ENCODE assay signal across 8 cellular contexts in genomic region chr22:19909350-19910179, GRCh38. TPM values are rescaled to one million over a fixed set of nuclear protein-coding genes. Genes with fewer than 3 reads are reported as not detected.
DNase-seq lines count a peak whose midpoint lies in the region; ATAC-seq and TF ChIP-seq lines count a peak whose summit lies in the region.

No MANE protein-coding gene starts in this region.

- H3K27me3 ChIP-seq in sigmoid colon: no peaks in the 10 kb centered on the region

- H3K4me1 ChIP-seq in sigmoid colon: no peaks in the 10 kb centered on the region

- H3K4me3 ChIP-seq in GM12864 (ENCODE audit: low read depth, low read length): no peak overlapping the region
- no peak overlapping the region for H3K4me3 ChIP-seq in sigmoid colon

- no peak for TF ChIP-seq POLR2A in sigmoid colon (IDR thresholded peaks at IDR 0.05)

- TF ChIP-seq CTCF in GM12864 (IDR thresholded peaks at IDR 0.05; ENCODE audit: low read depth, low read length, missing control alignments) (peak; percentile 96), sigmoid colon (IDR thresholded peaks at IDR 0.05) (peak; percentile 82 to 93 (median 88))

- no peak overlapping the region for H3K27ac ChIP-seq in sigmoid colon

- ATAC-seq in GM18907 (IDR thresholded peaks at IDR 0.05; ENCODE audit: unreplicated experiment) (no peak), GM21529 (IDR thresholded peaks at IDR 0.05; ENCODE audit: unreplicated experiment) (no peak)

- 35% methylated on average over 6 of the region's 6 CpGs for WGBS in sigmoid colon, 2 donors

- H3K36me3 ChIP-seq in sigmoid colon: peaks cover 6 to 70% (median 14%) of the 10 kb centered on the region in 4 donors

- no peaks in the 10 kb centered on the region for H3K9me3 ChIP-seq in sigmoid colon

- DNase-seq in GM12864 (ENCODE audit: low read depth) (peak; percentile 43), NCI-H1694 treated with DMSO at 0.1 percent for 48 hours (lab: John Stamatoyannopoulos, UW) (peak; percentile 43), T-helper 9 cell (peak; percentile 86), anterior cingulate cortex (lab: John Stamatoyannopoulos, UW) (peak in 53 of 58 donors; percentile 22 to 87 (median 59)), hepatic stellate cell (ENCODE audit: low spot score) (peak; percentile 88), sigmoid colon (peak; percentile 90)

- no peak for TF ChIP-seq EP300 in sigmoid colon (IDR thresholded peaks at IDR 0.05)

- intact Hi-C loops in sigmoid colon (cut with DNase I): loop anchor here (1.0 kb wide), 1 partner anchor 179 kb away; no protein-coding TSS in a partner anchor

RNA-seq across cellular contexts. Expression of gene COMT, which starts 32.0 kb away (rescaled TPM):
- 100 to 1,000 TPM; 106 to 162 (median 112) TPM for total RNA-seq in sigmoid colon
- polyA plus RNA-seq in sigmoid colon: 10 to 100 TPM; 62.5 to 97.6 (median 68.4) TPM

RNA-seq across cellular contexts. Expression of gene TXNRD2, which starts 32.1 kb away (rescaled TPM):
- 10 to 100 TPM; 16.3 to 29.6 (median 21.1) TPM for total RNA-seq in sigmoid colon
- polyA plus RNA-seq in sigmoid colon: 10 to 100 TPM; 13.2 to 18.3 (median 16.6) TPM

RNA-seq across cellular contexts. Expression of gene GNB1L, which starts 54.9 kb away (rescaled TPM):
- 10 to 100 TPM in 1 of 4 donors, 1 to 10 TPM in 3; 3.6 to 15.0 (median 5.3) TPM for total RNA-seq in sigmoid colon
- polyA plus RNA-seq in sigmoid colon: 1 to 10 TPM; 2.5 to 7.0 (median 3.0) TPM

RNA-seq across cellular contexts. Expression of gene RTL10, which starts 54.9 kb away (rescaled TPM):
- 10 to 100 TPM in 1 of 4 donors, 1 to 10 TPM in 3; 6.6 to 15.0 (median 8.7) TPM for total RNA-seq in sigmoid colon
- polyA plus RNA-seq in sigmoid colon: 1 to 10 TPM; 1.8 to 7.8 (median 2.8) TPM
